Comparison of ENCODE assay signal across 8 cellular contexts in genomic region chr1:227563319-227564201, GRCh38. TPM values are rescaled to one million over a fixed set of nuclear protein-coding genes. Genes with fewer than 3 reads are reported as not detected.
DNase-seq lines count a peak whose midpoint lies in the region; ATAC-seq and TF ChIP-seq lines count a peak whose summit lies in the region.

Gene ZNF678 (plus strand): TSS chr1:227563556. CDS start chr1:227650992, 87,436 bp downstream.

- H3K27me3 ChIP-seq in naive thymus-derived CD4-positive, alpha-beta T cell (ENCODE audit: control insufficient read depth in 2 of 2, insufficient read depth in 2 of 2, low read length in 2 of 2), result no peaks in the 10 kb centered on the region

- H3K4me1 ChIP-seq in naive thymus-derived CD4-positive, alpha-beta T cell (ENCODE audit: control insufficient read depth in 2 of 2, insufficient read depth in 2 of 2, low read length in 2 of 2), result peaks cover 4 to 5% of the 10 kb centered on the region in 2 donors

- H3K9me3 Mint-ChIP-seq in activated T-helper 17 cell treated with anti-CD3 and anti-CD28 coated beads, Interleukin-2, amount 50 U/mL, for 72 hours, result no peaks in the 10 kb centered on the region
- H3K9me3 Mint-ChIP-seq in naive thymus-derived CD4-positive, alpha-beta T cell, result peaks cover 0 to 18% (median 4%) of the 10 kb centered on the region in 11 donors
- peaks cover 12% of the 10 kb centered on the region for H3K9me3 Mint-ChIP-seq in stimulated activated memory B cell treated with anti-CD40 and anti-IgM and Interleukin-4, amounts not matched to agents 10 μg/mL and 1 μg/mL and 100 μg/mL, for 72 hours

- H3K27ac Mint-ChIP-seq in activated T-helper 17 cell treated with anti-CD3 and anti-CD28 coated beads, Interleukin-2, amount 50 U/mL, for 72 hours, result peak within 1 kb of the TSS; percentile 89
- peak within 1 kb of the TSS; percentile 71 to 95 (median 91) for H3K27ac Mint-ChIP-seq in naive thymus-derived CD4-positive, alpha-beta T cell
- peak within 1 kb of the TSS; percentile 98 for H3K27ac Mint-ChIP-seq in stimulated activated memory B cell treated with anti-CD40 and anti-IgM and Interleukin-4, amounts not matched to agents 10 μg/mL and 1 μg/mL and 100 μg/mL, for 72 hours

- no peaks in the 10 kb centered on the region for H3K9me3 ChIP-seq in naive thymus-derived CD4-positive, alpha-beta T cell (ENCODE audit: control insufficient read depth in 2 of 3, low read length in 3 of 3)

- H3K36me3 Mint-ChIP-seq in activated T-helper 17 cell treated with anti-CD3 and anti-CD28 coated beads, Interleukin-2, amount 50 U/mL, for 72 hours (ENCODE audit: low read depth), result no peaks in the 10 kb centered on the region
- peaks cover 4 to 25% (median 8%) of the 10 kb centered on the region in 5 donors for H3K36me3 Mint-ChIP-seq in naive thymus-derived CD4-positive, alpha-beta T cell
- peaks cover 24% of the 10 kb centered on the region for H3K36me3 Mint-ChIP-seq in stimulated activated memory B cell treated with anti-CD40 and anti-IgM and Interleukin-4, amounts not matched to agents 10 μg/mL and 1 μg/mL and 100 μg/mL, for 72 hours

- DNase-seq in Daoy (ENCODE audit: low read depth) (peak; percentile 95), GOT3 (lab: John Stamatoyannopoulos, UW) (peak; percentile 95), LHCN-M2 (ENCODE audit: low read depth) (peak; percentile 94), RPMI7951 (ENCODE audit: low read depth) (peak; percentile 92), fibroblast of mammary gland (ENCODE audit: low read depth) (peak; percentile 94)
- peak; percentile 58 to 86 (median 84) for DNase-seq in naive thymus-derived CD4-positive, alpha-beta T cell

- peak within 1 kb of the TSS; percentile 95 for H3K4me3 Mint-ChIP-seq in activated T-helper 17 cell treated with anti-CD3 and anti-CD28 coated beads, Interleukin-2, amount 50 U/mL, for 72 hours
- peak within 1 kb of the TSS; percentile 87 to 97 (median 94) for H3K4me3 Mint-ChIP-seq in naive thymus-derived CD4-positive, alpha-beta T cell
- peak within 1 kb of the TSS; percentile 92 for H3K4me3 Mint-ChIP-seq in stimulated activated memory B cell treated with anti-CD40 and anti-IgM and Interleukin-4, amounts not matched to agents 10 μg/mL and 1 μg/mL and 100 μg/mL, for 72 hours

- H3K27ac ChIP-seq in naive thymus-derived CD4-positive, alpha-beta T cell (ENCODE audit: low read depth, low read length), result peak within 1 kb of the TSS; percentile 82

- CTCF ChIA-PET in naive thymus-derived CD4-positive, alpha-beta T cell (lab: Charles Lee), result interaction anchor here (0.7 to 1.1 kb wide), 2 partner anchors 21 to 1230 kb away, joined by 3 to 5 read pairs; no protein-coding TSS in a partner anchor

- H3K27me3 Mint-ChIP-seq in activated T-helper 17 cell treated with anti-CD3 and anti-CD28 coated beads, Interleukin-2, amount 50 U/mL, for 72 hours, result peaks cover 22% of the 10 kb centered on the region
- H3K27me3 Mint-ChIP-seq in naive thymus-derived CD4-positive, alpha-beta T cell, result peaks cover 22 to 27% (median 27%) of the 10 kb centered on the region in 5 donors
- peaks cover 32% of the 10 kb centered on the region for H3K27me3 Mint-ChIP-seq in stimulated activated memory B cell treated with anti-CD40 and anti-IgM and Interleukin-4, amounts not matched to agents 10 μg/mL and 1 μg/mL and 100 μg/mL, for 72 hours

- H3K4me3 ChIP-seq in fibroblast of mammary gland (ENCODE audit: control insufficient read depth, low read depth, low read length), result peak within 1 kb of the TSS; percentile 88
- peak within 1 kb of the TSS; percentile 88 for H3K4me3 ChIP-seq in naive thymus-derived CD4-positive, alpha-beta T cell (ENCODE audit: low read length)

- ATAC-seq in activated T-helper 17 cell treated with anti-CD3 and anti-CD28 coated beads, Interleukin-2, amount 50 U/mL, for 72 hours (replicated peaks), result peak; percentile 96
- peak; percentile 95 for ATAC-seq in naive thymus-derived CD4-positive, alpha-beta T cell
- peak; percentile 95 for ATAC-seq in stimulated activated memory B cell treated with anti-CD40 and anti-IgM and Interleukin-4, amounts not matched to agents 10 μg/mL and 1 μg/mL and 100 μg/mL, for 72 hours

- intact Hi-C loops in naive thymus-derived CD4-positive, alpha-beta T cell (cut with micrococcal nuclease), result loop anchor here (1.0 to 10.0 kb wide), 6 partner anchors 21 to 623 kb away; partner anchors contain the start of genes COQ8A (in 1 of the 2), JMJD4 (in 1 of the 2) and SNAP47 (in 1 of the 2)

- peaks cover 18% of the 10 kb centered on the region for H3K4me1 Mint-ChIP-seq in activated T-helper 17 cell treated with anti-CD3 and anti-CD28 coated beads, Interleukin-2, amount 50 U/mL, for 72 hours
- H3K4me1 Mint-ChIP-seq in naive thymus-derived CD4-positive, alpha-beta T cell, result peaks cover 17 to 57% (median 40%) of the 10 kb centered on the region in 7 donors
- peaks cover 52% of the 10 kb centered on the region for H3K4me1 Mint-ChIP-seq in stimulated activated memory B cell treated with anti-CD40 and anti-IgM and Interleukin-4, amounts not matched to agents 10 μg/mL and 1 μg/mL and 100 μg/mL, for 72 hours

- peaks cover 0 to 4% (median 0%) of the 10 kb centered on the region in 3 experiments for H3K36me3 ChIP-seq in naive thymus-derived CD4-positive, alpha-beta T cell (ENCODE audit: control insufficient read depth in 2 of 3, insufficient read depth in 3 of 3, low read length in 3 of 3)

- POLR2A ChIA-PET in naive thymus-derived CD4-positive, alpha-beta T cell (lab: Charles Lee), result interaction anchor here (0.9 to 2.4 kb wide), 2 partner anchors 18 to 21 kb away, joined by 3 to 10 read pairs; no protein-coding TSS in a partner anchor

- no peak for TF ChIP-seq CTCF in fibroblast of mammary gland (conservative IDR thresholded peaks at IDR 0.05; ENCODE audit: control insufficient read depth, insufficient read depth, low read depth, low read length)

RNA-seq across cellular contexts. Expression of gene ZNF678, which starts in this region (rescaled TPM):
- total RNA-seq in Daoy (2014; rRNA removed; shearing (Covaris generic)), result 4.6 and 4.7 TPM in 2 replicates
- total RNA-seq in LHCN-M2 (2014; rRNA removed), result 8.2 and 9.0 TPM in 2 replicates
- polyA plus RNA-seq in LHCN-M2 (2012), result 1.0 TPM
- 8.0 and 11.2 TPM in 2 replicates for total RNA-seq in RPMI7951 (2014; rRNA removed; shearing (Covaris generic))
- total RNA-seq in activated T-helper 17 cell treated with anti-CD3 and anti-CD28 coated beads, Interleukin-2, amount 50 U/mL, for 72 hours, result 10 to 100 TPM in 1 of 2 donors, 1 to 10 TPM in 1; 5.3 to 10.3 TPM
- 1 to 10 TPM; 3.2 to 8.3 (median 7.4) TPM for total RNA-seq in naive thymus-derived CD4-positive, alpha-beta T cell
- polyA plus RNA-seq in naive thymus-derived CD4-positive, alpha-beta T cell, result 1 to 10 TPM; 5.0 to 7.1 TPM

Comparison
In these comparisons a context has a peak if more than half of its experiments do, and no peak if none do; other contexts are left out.
1. Peak in every context shown above with its lines: DNase-seq, ATAC-seq, H3K4me3 ChIP-seq and H3K27ac ChIP-seq.